In the genomic region with DNA sequence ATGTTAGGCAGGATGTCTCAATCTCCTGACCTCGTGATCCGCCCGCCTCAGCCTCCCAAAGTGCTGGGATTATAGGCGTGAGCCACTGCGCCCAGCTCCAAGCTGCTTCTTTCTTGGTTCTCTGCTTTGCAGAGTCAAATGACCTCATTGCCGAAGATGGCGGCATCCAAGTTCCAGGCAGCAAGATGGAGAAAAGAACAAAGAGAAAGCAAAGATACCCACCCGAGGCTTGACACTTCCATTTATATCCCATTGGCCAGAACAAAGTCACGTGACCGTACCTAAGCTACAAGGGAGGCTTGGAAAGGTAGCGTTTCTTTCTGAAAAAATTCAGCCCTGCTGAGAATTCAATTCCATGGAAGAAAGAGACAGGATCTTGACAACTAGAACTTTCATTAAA, we compare ENCODE assay signal across 14 cellular contexts.
A peak's percentile ranks its signal among the peaks of the same experiment; 100 is the strongest.
DNase-seq lines count a peak whose midpoint lies in the region; ATAC-seq, FAIRE-seq and TF ChIP-seq lines count a peak whose summit lies in the region.
"Had no signal": no experiment of that assay in that cellular context is flagged by ENCODE, and none has a peak within 500 bp of the region (broad histone marks: within the 10 kb centered on the region; RNA-seq: fewer than 3 reads in every experiment).

No MANE protein-coding gene starts in this region.

- H3K36me3 ChIP-seq in endodermal cell (ENCODE audit: control insufficient read depth, insufficient read depth, low read length), result no peaks in the 10 kb centered on the region

- CTCF ChIA-PET in A549 (lab: Yijun Ruan, JAX), result interaction anchor here (0.7 to 1.5 kb wide), 4 partner anchors 20 to 346 kb away, joined by 3 to 6 read pairs (median 3); no protein-coding TSS in a partner anchor

- TF ChIP-seq CTCF in A549 (IDR thresholded peaks at IDR 0.05) (no peak), endodermal cell (conservative IDR thresholded peaks at IDR 0.05) (no peak), neural crest cell (conservative IDR thresholded peaks at IDR 0.05) (no peak)

- no peak for FAIRE-seq in A549 (lab: Jason Lieb, UNC)

- H3K4me1 Mint-ChIP-seq in endodermal cell (no peaks in the 10 kb centered on the region), neural crest cell (peaks cover 6% of the 10 kb centered on the region)
- H3K4me1 Mint-ChIP-seq in stimulated activated naive B cell treated with anti-CD40 and anti-IgM and Interleukin-4, amounts not matched to agents 10 μg/mL and 1 μg/mL and 100 μg/mL, for 72 hours, result no peaks in the 10 kb centered on the region

- WGBS in A549 (ENCODE audit: missing lambda C conversion rate), result 94% methylated on average over 11 of the region's 11 CpGs
- 96 to 97% methylated on average over 10 to 11 of the region's 11 CpGs for WGBS in endodermal cell (ENCODE audit: insufficient coverage in 1 of 2, insufficient read length in 1 of 2), 2 experiments

- H3K9me3 Mint-ChIP-seq in endodermal cell (no peaks in the 10 kb centered on the region), neural crest cell (no peaks in the 10 kb centered on the region)
- H3K9me3 Mint-ChIP-seq in stimulated activated naive B cell treated with anti-CD40 and anti-IgM and Interleukin-4, amounts not matched to agents 10 μg/mL and 1 μg/mL and 100 μg/mL, for 72 hours, result no peaks in the 10 kb centered on the region
- H3K9me3 Mint-ChIP-seq: activated T-helper 2 cell treated with anti-CD3 and anti-CD28 coated beads, Interferon-gamma antibody, Interleukin-2, Interleukin-4, amounts not matched to agents 10 μg/mL and 5 μg/mL and 100 μg/mL, durations not matched to agents 14 hours and 24 hours and 36 hours had no signal

- peaks cover 15% of the 10 kb centered on the region for H3K4me1 ChIP-seq in A549
- no peaks in the 10 kb centered on the region for H3K4me1 ChIP-seq in endodermal cell (ENCODE audit: control insufficient read depth, insufficient read depth, low read length)

- H3K4me2 ChIP-seq in A549, result peak overlapping the region; percentile 55

- H3K27ac ChIP-seq in A549 (peak overlapping the region; percentile 88 to 91), endodermal cell (ENCODE audit: low read depth, low read length) (no peak overlapping the region)

- H3K4me3 Mint-ChIP-seq in endodermal cell, result no peak overlapping the region
- no peak overlapping the region for H3K4me3 Mint-ChIP-seq in neural crest cell
- no peak overlapping the region for H3K4me3 Mint-ChIP-seq in stimulated activated naive B cell treated with anti-CD40 and anti-IgM and Interleukin-4, amounts not matched to agents 10 μg/mL and 1 μg/mL and 100 μg/mL, for 72 hours

- no peak for TF ChIP-seq RAD21 in A549 (conservative IDR thresholded peaks at IDR 0.05 in 1 of 2, IDR thresholded peaks at IDR 0.05 in 1 of 2)

- H3K27ac Mint-ChIP-seq in endodermal cell, result peak overlapping the region; percentile 1
- H3K27ac Mint-ChIP-seq in neural crest cell (ENCODE audit: unreplicated experiment), result peak overlapping the region; percentile 12
- H3K27ac Mint-ChIP-seq in stimulated activated naive B cell treated with anti-CD40 and anti-IgM and Interleukin-4, amounts not matched to agents 10 μg/mL and 1 μg/mL and 100 μg/mL, for 72 hours, result no peak overlapping the region
- H3K27ac Mint-ChIP-seq: activated T-helper 2 cell treated with anti-CD3 and anti-CD28 coated beads, Interferon-gamma antibody, Interleukin-2, Interleukin-4, amounts not matched to agents 10 μg/mL and 5 μg/mL and 100 μg/mL, durations not matched to agents 14 hours and 24 hours and 36 hours had no signal

- no peak for TF ChIP-seq POLR2A in A549 (IDR thresholded peaks at IDR 0.05; ENCODE audit: low read length)

- TF ChIP-seq EP300 in A549 (IDR thresholded peaks at IDR 0.05), result no peak

- H3K27me3 Mint-ChIP-seq in endodermal cell (ENCODE audit: insufficient read depth) (no peaks in the 10 kb centered on the region), neural crest cell (ENCODE audit: low read depth) (no peaks in the 10 kb centered on the region)
- H3K27me3 Mint-ChIP-seq in stimulated activated naive B cell treated with anti-CD40 and anti-IgM and Interleukin-4, amounts not matched to agents 10 μg/mL and 1 μg/mL and 100 μg/mL, for 72 hours, result no peaks in the 10 kb centered on the region

- H3K9me3 ChIP-seq in A549 (no peaks in the 10 kb centered on the region), endodermal cell (ENCODE audit: control insufficient read depth, low read length) (no peaks in the 10 kb centered on the region)

- H3K9ac ChIP-seq in endodermal cell (ENCODE audit: extremely low read depth, low read length, poor library complexity, severe bottlenecking), result no peak overlapping the region

- POLR2A ChIA-PET in A549 (lab: Yijun Ruan, JAX), result no interaction called here

- no peak overlapping the region for H3K4me3 ChIP-seq in A549
- H3K4me3 ChIP-seq in endodermal cell (ENCODE audit: low read length), result no peak overlapping the region

- DNase-seq in A549 (ENCODE audit: low read depth in 1 of 2, low spot score in 1 of 2) (no peak), NCI-H2227 treated with DMSO at 0.1 percent for 48 hours (lab: John Stamatoyannopoulos, UW) (peak; percentile 15), endodermal cell (no peak), neural crest cell (ENCODE audit: low read depth, low spot score) (no peak), epidermal melanocyte (ENCODE audit: insufficient read length, low spot score) (no peak), NCI-H1436 treated with DMSO at 0.1 percent for 48 hours (lab: John Stamatoyannopoulos, UW) (no peak)
- no peak for DNase-seq in stimulated activated naive B cell treated with anti-CD40 and anti-IgM and Interleukin-4, amounts not matched to agents 10 μg/mL and 1 μg/mL and 100 μg/mL, for 72 hours
- DNase-seq: activated CD8-positive, alpha-beta memory T cell treated with anti-CD3 and anti-CD28 coated beads for 24 hours; erythroblast; NCI-H2029 treated with DMSO at 0.1 percent for 48 hours; NCI-H526 treated with DMSO at 0.1 percent for 48 hours had no signal

- H3K27me3 ChIP-seq in endodermal cell (ENCODE audit: control insufficient read depth, insufficient read depth, low read length, poor library complexity, severe bottlenecking), result no peaks in the 10 kb centered on the region

- no peaks in the 10 kb centered on the region for H3K36me3 Mint-ChIP-seq in endodermal cell (ENCODE audit: low read depth)
- no peaks in the 10 kb centered on the region for H3K36me3 Mint-ChIP-seq in neural crest cell (ENCODE audit: low read depth)
- no peaks in the 10 kb centered on the region for H3K36me3 Mint-ChIP-seq in stimulated activated naive B cell treated with anti-CD40 and anti-IgM and Interleukin-4, amounts not matched to agents 10 μg/mL and 1 μg/mL and 100 μg/mL, for 72 hours

- ATAC-seq in A549, result no peak
- ATAC-seq in HG03280 (IDR thresholded peaks at IDR 0.05; ENCODE audit: unreplicated experiment), result no peak
- no peak for ATAC-seq in stimulated activated naive B cell treated with anti-CD40 and anti-IgM and Interleukin-4, amounts not matched to agents 10 μg/mL and 1 μg/mL and 100 μg/mL, for 72 hours (replicated peaks)
- ATAC-seq: Panc1 had no signal

TF ChIP-seq in A549, 52 proteins besides CTCF, POLR2A, EP300 and RAD21:
- TF ChIP-seq, protein P1, sequence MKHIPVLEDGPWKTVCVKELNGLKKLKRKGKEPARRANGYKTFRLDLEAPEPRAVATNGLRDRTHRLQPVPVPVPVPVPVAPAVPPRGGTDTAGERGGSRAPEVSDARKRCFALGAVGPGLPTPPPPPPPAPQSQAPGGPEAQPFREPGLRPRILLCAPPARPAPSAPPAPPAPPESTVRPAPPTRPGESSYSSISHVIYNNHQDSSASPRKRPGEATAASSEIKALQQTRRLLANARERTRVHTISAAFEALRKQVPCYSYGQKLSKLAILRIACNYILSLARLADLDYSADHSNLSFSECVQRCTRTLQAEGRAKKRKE (CRISPR knock-in tag; IDR thresholded peaks at IDR 0.05; ENCODE audit: low read depth), result no peak
- TF ChIP-seq HOXB5 (CRISPR knock-in tag; IDR thresholded peaks at IDR 0.05) (no peak), SREBF2 (IDR thresholded peaks at IDR 0.05) (no peak)
TF ChIP-seq in A549: peak in this region for 0.
